ENCODE assay signal across 18 cellular contexts in genomic region chr5:16090270-16090669, GRCh38.
"Had no signal": no experiment of that assay in that cellular context is flagged by ENCODE, and none has a peak within 500 bp of the region (broad histone marks: within the 10 kb centered on the region; RNA-seq: fewer than 3 reads in every experiment).

No MANE protein-coding gene starts in this region.

- H3K27ac ChIP-seq: heart left ventricle, sigmoid colon, skin epidermis, stomach, thoracic aorta, transverse colon had no signal

- FAIRE-seq: endometrium, frontal cortex had no signal

- H3K27ac Mint-ChIP-seq: naive thymus-derived CD8-positive, alpha-beta T cell; stimulated activated naive B cell treated with anti-CD40 and anti-IgM and Interleukin-4, amounts not matched to agents 10 μg/mL and 1 μg/mL and 100 μg/mL, for 72 hours had no signal

- H3K36me3 ChIP-seq: heart left ventricle, sigmoid colon, stomach, thoracic aorta, transverse colon had no signal

- H3K27me3 ChIP-seq: heart left ventricle, stomach, transverse colon had no signal

- H3K9me3 ChIP-seq: heart left ventricle, sigmoid colon, stomach, thoracic aorta, transverse colon had no signal

- DNase-seq: effector memory CD4-positive, alpha-beta T cell; heart left ventricle; hippocampal formation; kidney glomerular epithelial cell; naive thymus-derived CD8-positive, alpha-beta T cell; posterior cingulate gyrus; sigmoid colon; stimulated activated CD4-positive, alpha-beta T cell treated with anti-CD3 and anti-CD28 coated beads, Interleukin-2, amount 100 ng/mL, for 24 hours; stimulated activated CD4-positive, alpha-beta T cell treated with anti-CD3 and anti-CD28 coated beads, Interleukin-4, amount 100 ng/mL, for 4 hours; stimulated activated naive B cell treated with anti-CD40 and anti-IgM and Interleukin-4, amounts not matched to agents 10 μg/mL and 1 μg/mL and 100 μg/mL, for 72 hours; stomach; substantia nigra; transverse colon had no signal

- H3K4me3 Mint-ChIP-seq: naive thymus-derived CD8-positive, alpha-beta T cell; stimulated activated naive B cell treated with anti-CD40 and anti-IgM and Interleukin-4, amounts not matched to agents 10 μg/mL and 1 μg/mL and 100 μg/mL, for 72 hours had no signal

- ATAC-seq: esophagus mucosa; heart left ventricle; naive thymus-derived CD8-positive, alpha-beta T cell; stimulated activated naive B cell treated with anti-CD40 and anti-IgM and Interleukin-4, amounts not matched to agents 10 μg/mL and 1 μg/mL and 100 μg/mL, for 72 hours had no signal

- H3K36me3 Mint-ChIP-seq: naive thymus-derived CD8-positive, alpha-beta T cell; stimulated activated naive B cell treated with anti-CD40 and anti-IgM and Interleukin-4, amounts not matched to agents 10 μg/mL and 1 μg/mL and 100 μg/mL, for 72 hours had no signal

- H3K4me1 Mint-ChIP-seq: naive thymus-derived CD8-positive, alpha-beta T cell; stimulated activated naive B cell treated with anti-CD40 and anti-IgM and Interleukin-4, amounts not matched to agents 10 μg/mL and 1 μg/mL and 100 μg/mL, for 72 hours had no signal

- H3K4me1 ChIP-seq: heart left ventricle, sigmoid colon, stomach, transverse colon had no signal

- H3K4me3 ChIP-seq: heart left ventricle, sigmoid colon, skin epidermis, stomach, thoracic aorta, transverse colon had no signal

- H3K27me3 Mint-ChIP-seq: stimulated activated naive B cell treated with anti-CD40 and anti-IgM and Interleukin-4, amounts not matched to agents 10 μg/mL and 1 μg/mL and 100 μg/mL, for 72 hours had no signal
